In the genomic region with DNA sequence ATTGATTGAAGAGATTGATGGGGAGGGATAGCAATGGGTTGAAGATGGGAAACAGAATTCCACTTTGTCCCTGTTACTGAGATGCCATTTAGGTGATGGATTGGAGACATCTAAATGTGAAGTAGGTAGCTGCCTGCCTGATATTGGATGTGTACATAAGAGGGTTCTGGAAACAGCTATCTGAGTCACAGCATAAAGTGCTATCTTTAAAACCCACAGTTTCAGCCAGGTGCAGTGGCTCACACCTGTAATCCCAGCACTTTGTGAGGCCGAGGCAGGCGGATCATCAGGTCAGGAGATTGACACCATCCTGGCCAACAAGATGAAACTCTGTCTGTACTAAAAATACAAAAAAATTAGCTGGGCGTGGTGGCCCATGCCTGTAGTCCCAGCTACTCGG, we compare ENCODE assay signal across 21 cellular contexts.
DNase-seq lines count a peak whose midpoint lies in the region; FAIRE-seq and TF ChIP-seq lines count a peak whose summit lies in the region.
"Had no signal": no experiment of that assay in that cellular context is flagged by ENCODE, and none has a peak within 500 bp of the region (broad histone marks: within the 10 kb centered on the region; RNA-seq: fewer than 3 reads in every experiment).

No MANE protein-coding gene starts in this region.

- H3K9me3 Mint-ChIP-seq in endothelial cell (ENCODE audit: unreplicated experiment): no peaks in the 10 kb centered on the region
- H3K9me3 Mint-ChIP-seq: CD4-positive, alpha-beta memory T cell had no signal

- H3K4me1 ChIP-seq in MM.1S (ENCODE audit: low read length): peaks cover 14% of the 10 kb centered on the region
- H3K4me1 ChIP-seq in keratinocyte (ENCODE audit: control insufficient read depth, extremely low read depth, insufficient read depth, low read length): peaks cover 13% of the 10 kb centered on the region
- H3K4me1 ChIP-seq: A549, HAP-1 had no signal

- TF ChIP-seq CTCF in MM.1S (IDR thresholded peaks at IDR 0.05; ENCODE audit: low read length) (no peak), keratinocyte (optimal IDR thresholded peaks at IDR 0.05 in 1 of 3, IDR thresholded peaks at IDR 0.05 in 1 of 3, conservative IDR thresholded peaks at IDR 0.05 in 1 of 3; ENCODE audit: extremely low read depth in 1 of 3, insufficient read depth in 2 of 3, low read length in 3 of 3) (no peak), endothelial cell (IDR thresholded peaks at IDR 0.05; ENCODE audit: unreplicated experiment) (no peak)

- H4K20me1 ChIP-seq in MM.1S (ENCODE audit: insufficient read depth, low read length) (no peaks in the 10 kb centered on the region), keratinocyte (ENCODE audit: control insufficient read depth, extremely low read depth, insufficient read depth, low read length) (peaks cover 2% of the 10 kb centered on the region)

- peak; percentile 70 for DNase-seq in DMS53 (lab: John Stamatoyannopoulos, UW)
- DNase-seq in MM.1S: peak; percentile 77
- peak; percentile 78 for DNase-seq in SHP77 (lab: John Stamatoyannopoulos, UW)
- no peak for DNase-seq in keratinocyte (ENCODE audit: low read depth, low spot score)
- no peak for DNase-seq in stimulated activated naive CD4-positive, alpha-beta T cell (lab: John Stamatoyannopoulos, UW)
- no peak for DNase-seq in GOT3 (lab: John Stamatoyannopoulos, UW)
- no peak for DNase-seq in endothelial cell (ENCODE audit: low spot score)
- DNase-seq in DMS79 treated with DMSO at 0.1 percent for 48 hours (lab: John Stamatoyannopoulos, UW): no peak
- DNase-seq: BE2C; CD4-positive, alpha-beta memory T cell; COR-L47; DMS79; EL had no signal

- no peaks in the 10 kb centered on the region for H3K27me3 ChIP-seq in MM.1S (replicated peaks; ENCODE audit: insufficient read depth, low read length)
- H3K27me3 ChIP-seq in keratinocyte (ENCODE audit: control insufficient read depth, extremely low read depth, insufficient read depth, low read length): no peaks in the 10 kb centered on the region
- H3K27me3 ChIP-seq: BE2C had no signal

- no peak overlapping the region for H3K4me3 Mint-ChIP-seq in endothelial cell (ENCODE audit: unreplicated experiment)
- H3K4me3 Mint-ChIP-seq: CD4-positive, alpha-beta memory T cell had no signal

- H3K79me2 ChIP-seq in MM.1S (ENCODE audit: low read length) (peaks cover 68% of the 10 kb centered on the region), keratinocyte (ENCODE audit: control insufficient read depth, insufficient read depth, low read length) (peaks cover 32% of the 10 kb centered on the region)

- H3K4me1 Mint-ChIP-seq in endothelial cell (ENCODE audit: unreplicated experiment): peaks cover 4% of the 10 kb centered on the region

- FAIRE-seq in keratinocyte (lab: Jason Lieb, UNC): peak; percentile 43
- FAIRE-seq: A549, D721Med, G401.6, GM12891, H1 had no signal

- peaks cover 4% of the 10 kb centered on the region for H3K36me3 Mint-ChIP-seq in endothelial cell (ENCODE audit: low read depth, unreplicated experiment)

- no peak overlapping the region for H3K4me3 ChIP-seq in MM.1S (ENCODE audit: low read length)
- H3K4me3 ChIP-seq in keratinocyte (ENCODE audit: control insufficient read depth in 2 of 3, extremely low read depth in 1 of 3, insufficient read depth in 2 of 3, low read depth in 1 of 3, low read length in 3 of 3): no peak overlapping the region
- H3K4me3 ChIP-seq: A549, HAP-1 had no signal

- dilution Hi-C loops in keratinocyte (cut with MboI; ENCODE audit: extremely low pct_ligation_motif_present, low sequenced_read_pairs): no loop called here

- peaks cover 4% of the 10 kb centered on the region; the same call in 1 of the 2 replicates for H3F3A ChIP-seq in MM.1S (ENCODE audit: insufficient read depth, low read length)

- H3K9me2 ChIP-seq in MM.1S (replicated peaks; ENCODE audit: insufficient read depth, low read length): no peaks in the 10 kb centered on the region

- H3K9me3 ChIP-seq in MM.1S (replicated peaks; ENCODE audit: insufficient read depth, low read length) (no peaks in the 10 kb centered on the region), keratinocyte (ENCODE audit: control insufficient read depth, low read depth, low read length) (no peaks in the 10 kb centered on the region)
- H3K9me3 ChIP-seq: A549, BE2C, HAP-1 had no signal

- H3K27me3 Mint-ChIP-seq in endothelial cell (ENCODE audit: unreplicated experiment): no peaks in the 10 kb centered on the region
- H3K27me3 Mint-ChIP-seq: CD4-positive, alpha-beta memory T cell; IgD-negative memory B cell had no signal

- H3K27ac ChIP-seq in MM.1S (ENCODE audit: low read length): peak overlapping the region; percentile 81
- no peak overlapping the region for H3K27ac ChIP-seq in keratinocyte (ENCODE audit: control insufficient read depth, insufficient read depth, low read length)
- H3K27ac ChIP-seq: A549, C4-2B had no signal

- H3K36me3 ChIP-seq in MM.1S (replicated peaks; ENCODE audit: insufficient read depth, low read length) (no peaks in the 10 kb centered on the region; the same call in 1 of the 2 replicates), keratinocyte (ENCODE audit: control insufficient read depth in 2 of 2, extremely low read depth in 1 of 2, insufficient read depth in 2 of 2, low read length in 2 of 2) (no peaks in the 10 kb centered on the region)
- H3K36me3 ChIP-seq: BE2C, HAP-1 had no signal

- no peaks in the 10 kb centered on the region for H3K9me1 ChIP-seq in keratinocyte (ENCODE audit: control insufficient read depth, extremely low read depth, insufficient read depth, low read length)

- H3K9ac ChIP-seq in MM.1S (ENCODE audit: low read length) (0 out of 2 replicates have a peak overlapping the region, but pooled peaks have one; percentile 36), keratinocyte (ENCODE audit: control insufficient read depth, extremely low read depth, insufficient read depth, low read length) (no peak overlapping the region)

- H2AFZ ChIP-seq in MM.1S (ENCODE audit: low read length) (no peak overlapping the region), keratinocyte (ENCODE audit: control insufficient read depth, low read length) (no peak overlapping the region)

- H3K27ac Mint-ChIP-seq in endothelial cell (ENCODE audit: unreplicated experiment): no peak overlapping the region
- H3K27ac Mint-ChIP-seq: CD4-positive, alpha-beta memory T cell had no signal

- peak overlapping the region; percentile 49; the same call in 1 of the 2 replicates for H3K4me2 ChIP-seq in MM.1S (ENCODE audit: low read depth, low read length)
- H3K4me2 ChIP-seq in keratinocyte (ENCODE audit: control insufficient read depth, extremely low read depth, insufficient read depth, low read depth, low read length): no peak overlapping the region
- H3K4me2 ChIP-seq: A549 had no signal

Comparison
In these comparisons a context has a peak if more than half of its experiments do, and no peak if none do; other contexts are left out.
1. DNase-seq: peak in DMS53 (single experiment), MM.1S (single experiment) and SHP77 (2 of 2); none in keratinocyte (single experiment), stimulated activated naive CD4-positive, alpha-beta T cell (0 of 6), GOT3 (single experiment), endothelial cell (single experiment) and DMS79 treated with DMSO at 0.1 percent for 48 hours (single experiment).